15 cellular contexts compared by ENCODE assay signal in genomic region chr1:212677573-212677972, GRCh38.
"Had no signal": no experiment of that assay in that cellular context is flagged by ENCODE, and none has a peak within 500 bp of the region (broad histone marks: within the 10 kb centered on the region; RNA-seq: fewer than 3 reads in every experiment).

No MANE protein-coding gene starts in this region.

- H3K36me3 Mint-ChIP-seq: activated naive CD4-positive, alpha-beta T cell treated with anti-CD3 and anti-CD28 coated beads, Interleukin-2, amount 10 ng/mL, durations not matched to agents 7 days and 5 days; mesothelial cell of epicardium; T-cell had no signal

- DNase-seq: activated CD4-positive, alpha-beta T cell treated with anti-CD3 and anti-CD28 coated beads, Interleukin-2, amount 50 U/mL, for 4 hours; activated naive CD4-positive, alpha-beta T cell treated with anti-CD3 and anti-CD28 coated beads, Interleukin-2, amount 10 ng/mL, durations not matched to agents 7 days and 5 days; central memory CD4-positive, alpha-beta T cell; effector memory CD8-positive, alpha-beta T cell; erythroblast; hippocampal formation; right lobe of liver; stimulated activated CD4-positive, alpha-beta T cell treated with anti-CD3 and anti-CD28 coated beads, Interleukin-1b, Interleukin-23, amount 100 ng/mL, for 48 hours; stimulated activated naive CD8-positive, alpha-beta T cell treated with anti-CD3 and anti-CD28 coated beads, Interleukin-15, Interleukin-2, amounts not matched to agents 100 U/mL and 50 U/mL, for 24 hours; T-cell; upper lobe of left lung had no signal

- H3K27me3 Mint-ChIP-seq: effector memory CD8-positive, alpha-beta T cell had no signal

- H3K4me1 ChIP-seq: right lobe of liver, suprapubic skin had no signal

- H3K36me3 ChIP-seq: prostate gland, right lobe of liver, suprapubic skin, upper lobe of left lung had no signal

- H3K9me3 Mint-ChIP-seq: activated naive CD4-positive, alpha-beta T cell treated with anti-CD3 and anti-CD28 coated beads, Interleukin-2, amount 10 ng/mL, durations not matched to agents 7 days and 5 days; effector memory CD8-positive, alpha-beta T cell; mesothelial cell of epicardium; T-cell had no signal

- H3K27me3 ChIP-seq: right lobe of liver, suprapubic skin, upper lobe of left lung had no signal

- H3K4me3 ChIP-seq: prostate gland, right lobe of liver, suprapubic skin, upper lobe of left lung had no signal

- H3K27ac ChIP-seq: prostate gland, right lobe of liver, suprapubic skin, upper lobe of left lung had no signal

- H3K27ac Mint-ChIP-seq: activated naive CD4-positive, alpha-beta T cell treated with anti-CD3 and anti-CD28 coated beads, Interleukin-2, amount 10 ng/mL, durations not matched to agents 7 days and 5 days; effector memory CD8-positive, alpha-beta T cell; mesothelial cell of epicardium; T-cell had no signal

- FAIRE-seq: TTC549 had no signal

- H3K9me3 ChIP-seq: prostate gland, right lobe of liver, suprapubic skin, upper lobe of left lung had no signal

- ATAC-seq: effector memory CD8-positive, alpha-beta T cell; T-cell had no signal

- H3K4me3 Mint-ChIP-seq: activated naive CD4-positive, alpha-beta T cell treated with anti-CD3 and anti-CD28 coated beads, Interleukin-2, amount 10 ng/mL, durations not matched to agents 7 days and 5 days; effector memory CD8-positive, alpha-beta T cell; mesothelial cell of epicardium; T-cell had no signal
